ENCODE assay signal across 8 cellular contexts in genomic region chrX:16826207-16826606, GRCh38. TPM values are rescaled to one million over a fixed set of nuclear protein-coding genes. Genes with fewer than 3 reads are reported as not detected.
DNase-seq lines count a peak whose midpoint lies in the region; ATAC-seq and TF ChIP-seq lines count a peak whose summit lies in the region.

No MANE protein-coding gene starts in this region.

- peaks cover 9% of the 10 kb centered on the region for H3K36me3 Mint-ChIP-seq in chondrocyte (ENCODE audit: low read depth)
- peaks cover 18% of the 10 kb centered on the region for H3K36me3 Mint-ChIP-seq in mesothelial cell of epicardium

- H3K9me3 Mint-ChIP-seq in chondrocyte (ENCODE audit: low read depth) (no peaks in the 10 kb centered on the region), mesothelial cell of epicardium (no peaks in the 10 kb centered on the region)

- peak overlapping the region; percentile 27 for H3K27ac Mint-ChIP-seq in chondrocyte (ENCODE audit: unreplicated experiment)
- peak overlapping the region; percentile 47 for H3K27ac Mint-ChIP-seq in mesothelial cell of epicardium

- DNase-seq in D341Med (ENCODE audit: low spot score) (peak; percentile 28), NCI-H748 (lab: John Stamatoyannopoulos, UW; ENCODE audit: unreplicated experiment) (peak; percentile 23), chondrocyte (ENCODE audit: low spot score) (no peak), mesothelial cell of epicardium (ENCODE audit: low spot score in 2 of 2, unreplicated experiment in 2 of 2) (no peak), suprapubic skin (ENCODE audit: low spot score in 2 of 2) (no peak)
- no peak for DNase-seq in activated CD4-positive, alpha-beta T cell treated with anti-CD3 and anti-CD28 coated beads for 1 hour

- peak; percentile 93 for TF ChIP-seq CTCF in chondrocyte (IDR thresholded peaks at IDR 0.05)
- TF ChIP-seq CTCF in mesothelial cell of epicardium (IDR thresholded peaks at IDR 0.05; ENCODE audit: unreplicated experiment), result peak; percentile 57
- peak in 1 of 2 donors; percentile 14 for TF ChIP-seq CTCF in suprapubic skin (IDR thresholded peaks at IDR 0.05)

- no peaks in the 10 kb centered on the region for H3K27me3 ChIP-seq in suprapubic skin

- H3K4me3 Mint-ChIP-seq in chondrocyte (ENCODE audit: unreplicated experiment) (no peak overlapping the region), mesothelial cell of epicardium (no peak overlapping the region)

- H3K4me1 Mint-ChIP-seq in chondrocyte (ENCODE audit: low read depth) (peaks cover 26% of the 10 kb centered on the region), mesothelial cell of epicardium (peaks cover 30% of the 10 kb centered on the region)

- ATAC-seq in GM18909 (IDR thresholded peaks at IDR 0.05; ENCODE audit: poor library complexity, unreplicated experiment) (peak; percentile 61), HG03378 (IDR thresholded peaks at IDR 0.05; ENCODE audit: unreplicated experiment) (no peak)

- TF ChIP-seq POLR2A in suprapubic skin (IDR thresholded peaks at IDR 0.05), result no peak

- 69% methylated on average over 3 of the region's 3 CpGs for WGBS in suprapubic skin

- no peak for TF ChIP-seq EP300 in suprapubic skin (IDR thresholded peaks at IDR 0.05)

- H3K9me3 ChIP-seq in suprapubic skin, result no peaks in the 10 kb centered on the region

- peaks cover 6% of the 10 kb centered on the region for H3K4me1 ChIP-seq in suprapubic skin

- H3K27ac ChIP-seq in suprapubic skin, result no peak overlapping the region

- H3K4me3 ChIP-seq in suprapubic skin, result no peak overlapping the region

- H3K27me3 Mint-ChIP-seq in chondrocyte (ENCODE audit: low read depth) (no peaks in the 10 kb centered on the region), mesothelial cell of epicardium (ENCODE audit: low read depth) (no peaks in the 10 kb centered on the region)

- H3K36me3 ChIP-seq in suprapubic skin, result peaks cover 5% of the 10 kb centered on the region

RNA-seq across cellular contexts. Expression of gene TXLNG, which starts 39.9 kb away (rescaled TPM):
- total RNA-seq in chondrocyte (8.9 to 11.6 TPM (median 9.1 TPM) in 3 replicates), mesothelial cell of epicardium (24.4 to 25.4 TPM (median 24.7 TPM) in 3 replicates), suprapubic skin (10 to 100 TPM in 3 of 4 donors, 1 to 10 TPM in 1; 8.6 to 15.5 (median 14.5) TPM)

RNA-seq across cellular contexts. Expression of gene RBBP7, which starts 44.0 kb away (rescaled TPM):
- total RNA-seq in chondrocyte, result 122 to 151 TPM (median 142 TPM) in 3 replicates
- total RNA-seq in mesothelial cell of epicardium, result 221 to 229 TPM (median 225 TPM) in 3 replicates
- 10 to 100 TPM; 62.9 to 88.8 (median 66.0) TPM for total RNA-seq in suprapubic skin

Comparison
In these comparisons a context has a peak if more than half of its experiments do, and no peak if none do; other contexts are left out.
1. DNase-seq: peak in D341Med (single experiment) and NCI-H748 (single experiment); none in chondrocyte (single experiment), mesothelial cell of epicardium (0 of 2), suprapubic skin (0 of 2) and activated CD4-positive, alpha-beta T cell treated with anti-CD3 and anti-CD28 coated beads for 1 hour (single experiment).